Comparison of ENCODE assay signal across 8 cellular contexts in the genomic region with DNA sequence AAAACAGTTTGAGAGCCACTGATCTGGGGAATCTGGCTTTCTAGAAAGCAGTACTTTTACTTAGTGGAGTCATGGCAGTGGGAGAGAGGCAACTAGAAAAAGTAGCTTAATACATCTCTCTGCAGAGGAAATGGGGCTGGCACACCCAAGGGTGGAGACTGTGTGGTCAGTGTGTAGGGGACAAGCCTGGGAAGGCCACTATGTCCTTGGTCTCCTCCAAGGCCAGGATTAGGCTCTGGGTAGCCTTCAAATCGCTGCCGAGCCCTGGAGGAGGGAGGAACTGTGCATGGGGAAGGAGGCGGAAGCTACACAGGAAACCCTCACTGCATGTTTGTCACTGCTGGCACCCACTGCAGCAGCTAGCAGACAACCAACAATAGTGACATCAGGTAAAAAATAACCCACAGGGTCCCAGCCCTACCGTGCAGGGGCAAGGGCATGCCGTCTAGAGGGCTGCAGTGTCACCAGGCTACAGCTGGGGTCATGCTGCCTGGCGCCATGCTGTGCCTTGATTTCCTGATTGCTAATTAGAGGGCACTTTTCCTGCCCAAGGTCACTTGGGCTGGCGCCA. TPM values are rescaled to one million over a fixed set of nuclear protein-coding genes. Genes with fewer than 3 reads are reported as not detected.
DNase-seq lines count a peak whose midpoint lies in the region; TF ChIP-seq lines count a peak whose summit lies in the region.

No MANE protein-coding gene starts in this region.

- H3K27me3 ChIP-seq in right atrium auricular region (no peaks in the 10 kb centered on the region), thyroid gland (no peaks in the 10 kb centered on the region)

- peaks cover 0 to 7% of the 10 kb centered on the region in 2 donors for H3K9me3 ChIP-seq in right atrium auricular region
- no peaks in the 10 kb centered on the region for H3K9me3 ChIP-seq in thyroid gland

- H3K4me1 ChIP-seq in right atrium auricular region: peaks cover 0 to 29% of the 10 kb centered on the region in 2 donors
- peaks cover 16 to 26% of the 10 kb centered on the region in 2 donors for H3K4me1 ChIP-seq in thyroid gland

- peak; percentile 52 for DNase-seq in A172 (ENCODE audit: low spot score)
- DNase-seq in Jurkat, Clone E6-1 (ENCODE audit: low read depth, low spot score): peak; percentile 65
- peak; percentile 36 for DNase-seq in activated T-cell treated with anti-CD3 and anti-CD28 coated beads for 48 hours (ENCODE audit: low read depth)
- no peak for DNase-seq in right atrium auricular region (ENCODE audit: low spot score)
- DNase-seq in thyroid gland: peak; percentile 41 to 50
- DNase-seq in superior temporal gyrus (ENCODE audit: extremely low spot score): no peak
- DNase-seq in EL: no peak
- DNase-seq in NCI-H446 treated with DMSO at 0.1 percent for 48 hours (lab: John Stamatoyannopoulos, UW): no peak

- intact Hi-C loops in thyroid gland (cut with DNase I): no loop called here

- no peak for TF ChIP-seq CTCF in right atrium auricular region (IDR thresholded peaks at IDR 0.05)
- TF ChIP-seq CTCF in thyroid gland (IDR thresholded peaks at IDR 0.05): no peak

- TF ChIP-seq POLR2A in thyroid gland (IDR thresholded peaks at IDR 0.05): no peak

- H3K4me3 ChIP-seq in Jurkat, Clone E6-1 (ENCODE audit: low read length): no peak overlapping the region
- H3K4me3 ChIP-seq in right atrium auricular region: no peak overlapping the region
- no peak overlapping the region for H3K4me3 ChIP-seq in thyroid gland (replicated peaks in 1 of 3)

- H3K27ac ChIP-seq in right atrium auricular region (peak overlapping the region; percentile 10 to 55), thyroid gland (peak overlapping the region; percentile 21 to 55 (median 46))

- WGBS in thyroid gland, 2 donors: 63 to 67% methylated on average over 7 of the region's 7 CpGs

- H3K36me3 ChIP-seq in right atrium auricular region (no peaks in the 10 kb centered on the region), thyroid gland (no peaks in the 10 kb centered on the region)

RNA-seq across cellular contexts. Expression of gene LBH, which starts 34.8 kb away (rescaled TPM):
- total RNA-seq in A172 (2014; rRNA removed; shearing (Covaris generic)): 87.4 and 182 TPM in 2 replicates
- polyA plus RNA-seq in Jurkat, Clone E6-1 (2012; ENCODE audit: insufficient read depth, insufficient read length): 11.9 TPM
- total RNA-seq in right atrium auricular region (10 to 100 TPM; 18.9 to 54.6 TPM), thyroid gland (100 to 1,000 TPM; 104 to 206 (median 126) TPM)

Comparison
In these comparisons a context has a peak if more than half of its experiments do, and no peak if none do; other contexts are left out.
1. DNase-seq: peak in A172 (single experiment), Jurkat, Clone E6-1 (single experiment), activated T-cell treated with anti-CD3 and anti-CD28 coated beads for 48 hours (single experiment) and thyroid gland (2 of 2); none in right atrium auricular region (single experiment), superior temporal gyrus (single experiment), EL (single experiment) and NCI-H446 treated with DMSO at 0.1 percent for 48 hours (single experiment).